In genomic region chr3:46768061-46768460, GRCh38 we compare ENCODE assay signal across 8 cellular contexts.
"Had no signal": no experiment of that assay in that cellular context is flagged by ENCODE, and none has a peak within 500 bp of the region (broad histone marks: within the 10 kb centered on the region; RNA-seq: fewer than 3 reads in every experiment).

No MANE protein-coding gene starts in this region.

- H3K27ac ChIP-seq: GM23248 had no signal

- H3K36me3 ChIP-seq: HAP-1 had no signal

- H3K4me1 ChIP-seq: HAP-1 had no signal

- H3K4me3 ChIP-seq: GM23248, GM23338, HAP-1 had no signal

- DNase-seq: GM23248, GOT3, H7, H9, HCEC 1CT, HFFc6 had no signal
